ENCODE assay signal across 31 cellular contexts in the genomic region with DNA sequence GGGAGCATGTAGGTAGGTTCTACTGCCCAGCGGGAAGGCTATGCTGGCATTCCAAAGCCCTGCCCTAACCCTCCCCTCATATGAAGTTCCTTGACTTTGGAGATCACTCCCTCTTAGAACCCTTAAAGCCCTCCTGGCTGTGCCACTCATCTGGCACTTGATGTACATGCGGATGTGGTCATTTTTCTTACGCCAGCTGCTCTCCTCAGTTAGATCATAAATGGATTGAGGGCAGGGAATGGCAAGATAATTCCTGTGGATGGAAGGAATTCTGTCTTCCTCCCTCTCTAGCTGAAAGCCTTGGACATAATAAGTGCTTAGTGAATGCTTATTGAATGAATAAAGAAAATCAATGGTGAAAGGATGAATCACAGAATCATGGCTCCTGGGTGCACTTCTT. TPM values are rescaled to one million over a fixed set of nuclear protein-coding genes. Genes with fewer than 3 reads are reported as not detected.
"Had no signal": no experiment of that assay in that cellular context is flagged by ENCODE, and none has a peak within 500 bp of the region (broad histone marks: within the 10 kb centered on the region; RNA-seq: fewer than 3 reads in every experiment).

No MANE protein-coding gene starts in this region.

- H3K9me3 ChIP-seq: MG63, SJSA1, SK-N-SH had no signal

- H3K27ac ChIP-seq: PC-9, SJSA1 had no signal

- FAIRE-seq: K562, RCC 7860 had no signal

- H3K36me3 ChIP-seq: MG63, SJSA1 had no signal

- H3K4me2 ChIP-seq: PC-9, SK-N-SH had no signal

- H3K4me3 ChIP-seq: K562, MG63, PC-9, SJSA1 had no signal

- DNase-seq: Kasumi-1, KG1, MG63, NCI-H1048, NCI-H1092 treated with DMSO at 0.1 percent for 48 hours, NCI-H1105 treated with DMSO at 0.1 percent for 48 hours, NCI-H1417, NCI-H1436, NCI-H1694 treated with DMSO at 0.1 percent for 48 hours, NCI-H187 treated with DMSO at 0.1 percent for 48 hours, NCI-H2029, NCI-H2081, NCI-H2107, NCI-H2171, NCI-H226, NCI-H446 treated with DMSO at 0.1 percent for 48 hours, NCI-H510A, NCI-H524, NCI-H526, NCI-H69, NCI-H748 treated with DMSO at 0.1 percent for 48 hours, PC-9, Right ventricle myocardium superior, RPMI8226, SHP77 treated with DMSO at 0.1 percent for 48 hours, SK-N-SH, SW 1271 had no signal

- H2AFZ ChIP-seq: PC-9 had no signal

- H3K27me3 ChIP-seq: MG63, SJSA1 had no signal

- H3K9ac ChIP-seq: SK-N-SH had no signal

RNA-seq across cellular contexts. Expression of a gene that starts 51.6 kb away (rescaled TPM):
- total RNA-seq: OCI-LY7 had no signal
